ENCODE assay signal across 11 cellular contexts in genomic region chr10:23241779-23242178, GRCh38. TPM values are rescaled to one million over a fixed set of nuclear protein-coding genes. Genes with fewer than 3 reads are reported as not detected.
"Had no signal": no experiment of that assay in that cellular context is flagged by ENCODE, and none has a peak within 500 bp of the region (broad histone marks: within the 10 kb centered on the region; RNA-seq: fewer than 3 reads in every experiment).

No MANE protein-coding gene starts in this region.

RNA-seq across cellular contexts. Expression of gene PTF1A, which starts 49.7 kb away (rescaled TPM):
- total RNA-seq: subcutaneous adipose tissue, suprapubic skin, temporal lobe, thoracic aorta, thyroid gland, transverse colon, upper lobe of left lung, upper lobe of right lung, ureter, urinary bladder, vagina had no signal
- polyA plus RNA-seq: urinary bladder had no signal
